In genomic region chr11:10450451-10451398, GRCh38 we compare ENCODE assay signal across 8 cellular contexts. TPM values are rescaled to one million over a fixed set of nuclear protein-coding genes. Genes with fewer than 3 reads are reported as not detected.
A peak's percentile ranks its signal among the peaks of the same experiment; 100 is the strongest.
DNase-seq lines count a peak whose midpoint lies in the region; ATAC-seq and TF ChIP-seq lines count a peak whose summit lies in the region.

No MANE protein-coding gene starts in this region.

- TF ChIP-seq POLR2A in sigmoid colon (IDR thresholded peaks at IDR 0.05) = no peak

- H3K9me3 ChIP-seq in iPS DF 6.9 (ENCODE audit: control insufficient read depth, insufficient read depth, low read length) = no peaks in the 10 kb centered on the region
- H3K9me3 ChIP-seq in sigmoid colon = no peaks in the 10 kb centered on the region

- intact Hi-C loops in sigmoid colon (cut with DNase I) = no loop called here

- no peaks in the 10 kb centered on the region; the same call in 1 of the 2 replicates for H3K36me3 ChIP-seq in iPS DF 6.9 (ENCODE audit: control insufficient read depth, insufficient read depth, low read length)
- H3K36me3 ChIP-seq in sigmoid colon = no peaks in the 10 kb centered on the region

- H3K27ac ChIP-seq in iPS DF 6.9 (ENCODE audit: low read length) (no peak overlapping the region), sigmoid colon (peak overlapping the region in 3 of 4 donors; percentile 23 to 36 (median 29))

- TF ChIP-seq CTCF in sigmoid colon (IDR thresholded peaks at IDR 0.05) = peak; percentile 16 to 54 (median 38)

- H3K27me3 ChIP-seq in iPS DF 6.9 (ENCODE audit: control insufficient read depth, insufficient read depth, low read length) = peaks cover 2% of the 10 kb centered on the region; the same call in 1 of the 2 replicates
- H3K27me3 ChIP-seq in sigmoid colon = peaks cover 4 to 29% (median 6%) of the 10 kb centered on the region in 3 donors

- no peak for TF ChIP-seq EP300 in sigmoid colon (IDR thresholded peaks at IDR 0.05)

- DNase-seq in AG20443 (ENCODE audit: low spot score) (peak; percentile 68), RKO (ENCODE audit: low spot score) (peak; percentile 77), astrocyte of the hippocampus (ENCODE audit: low read depth, low spot score) (peak; percentile 64), iPS DF 6.9 (ENCODE audit: low read depth, low spot score) (peak; percentile 64), sigmoid colon (no peak), OCI-M2 (lab: John Stamatoyannopoulos, UW; ENCODE audit: unreplicated experiment) (no peak)

- H3K4me1 ChIP-seq in iPS DF 6.9 (ENCODE audit: control insufficient read depth, insufficient read depth, low read length) (peaks cover 3% of the 10 kb centered on the region; the same call in 1 of the 2 replicates), sigmoid colon (peaks cover 0 to 17% (median 16%) of the 10 kb centered on the region in 4 donors)

- WGBS in iPS DF 6.9 (ENCODE audit: insufficient coverage, insufficient read length) = no CpG with 5 or more reads among the region's 95 CpGs
- 2 to 3% methylated on average over 95 of the region's 95 CpGs for whole genome bisulfite sequencing in sigmoid colon, 2 donors

- H3K4me3 ChIP-seq in iPS DF 6.9 (ENCODE audit: low read length) (peak overlapping the region; percentile 51; the same call in 1 of the 2 replicates), sigmoid colon (peak overlapping the region; percentile 20 to 63 (median 52))

- ATAC-seq in GM21723 (IDR thresholded peaks at IDR 0.05; ENCODE audit: unreplicated experiment) = peak; percentile 39
- ATAC-seq in GM18498 (IDR thresholded peaks at IDR 0.05; ENCODE audit: unreplicated experiment) = no peak

RNA-seq across cellular contexts. Expression of gene AMPD3, which starts 4.3 kb away (rescaled TPM):
- 1 to 10 TPM; 4.3 to 6.4 (median 4.8) TPM for total RNA-seq in sigmoid colon
- polyA plus RNA-seq in sigmoid colon = 1 to 10 TPM; 4.2 to 8.1 (median 5.1) TPM

Comparison
In these comparisons a context has a peak if more than half of its experiments do, and no peak if none do; other contexts are left out.
1. DNase-seq: peak in AG20443 (single experiment), RKO (single experiment), astrocyte of the hippocampus (single experiment) and iPS DF 6.9 (single experiment); none in sigmoid colon (single experiment) and OCI-M2 (single experiment).